In the genomic region with DNA sequence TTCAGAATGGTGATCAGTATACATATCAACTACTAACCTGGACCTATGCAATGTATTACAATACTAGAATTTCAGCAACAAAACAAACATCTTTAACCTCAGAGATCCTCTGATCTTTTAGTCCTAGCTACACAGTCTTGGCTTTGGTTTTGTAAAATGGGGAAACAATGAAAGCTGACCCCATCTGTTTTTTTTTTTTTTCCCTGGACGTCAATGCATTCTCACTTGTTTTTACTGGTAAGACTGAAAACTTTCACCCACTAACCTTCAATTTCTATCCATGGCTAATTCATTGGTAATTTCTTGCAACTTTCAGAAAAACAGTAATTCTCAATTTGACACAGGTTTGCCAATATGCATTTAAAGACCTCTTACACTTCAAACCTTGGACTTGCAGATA, we compare ENCODE assay signal across 2 cellular contexts.
TF ChIP-seq lines count a peak whose summit lies in the region.

No MANE protein-coding gene starts in this region.

TF ChIP-seq in GM23338, 12 proteins besides CTCF, POLR2A, EP300 and RAD21:
- TF ChIP-seq ZNF114 (CRISPR knock-in tag; IDR thresholded peaks at IDR 0.05) (no peak), EZH2phosphoT487 (IDR thresholded peaks at IDR 0.05; ENCODE audit: unreplicated experiment) (no peak), STAT1 (IDR thresholded peaks at IDR 0.05; ENCODE audit: unreplicated experiment) (no peak), CREB1 (CRISPR knock-in tag; IDR thresholded peaks at IDR 0.05; ENCODE audit: low read depth) (no peak), EZH2 (IDR thresholded peaks at IDR 0.05; ENCODE audit: low read depth, unreplicated experiment) (no peak), ZNF331 (CRISPR knock-in tag; IDR thresholded peaks at IDR 0.05; ENCODE audit: low read depth) (no peak), POLR2AphosphoS5 (IDR thresholded peaks at IDR 0.05; ENCODE audit: low read depth) (no peak), NANOG (IDR thresholded peaks at IDR 0.05; ENCODE audit: borderline replicate concordance) (no peak)
- TF ChIP-seq, protein P1, sequence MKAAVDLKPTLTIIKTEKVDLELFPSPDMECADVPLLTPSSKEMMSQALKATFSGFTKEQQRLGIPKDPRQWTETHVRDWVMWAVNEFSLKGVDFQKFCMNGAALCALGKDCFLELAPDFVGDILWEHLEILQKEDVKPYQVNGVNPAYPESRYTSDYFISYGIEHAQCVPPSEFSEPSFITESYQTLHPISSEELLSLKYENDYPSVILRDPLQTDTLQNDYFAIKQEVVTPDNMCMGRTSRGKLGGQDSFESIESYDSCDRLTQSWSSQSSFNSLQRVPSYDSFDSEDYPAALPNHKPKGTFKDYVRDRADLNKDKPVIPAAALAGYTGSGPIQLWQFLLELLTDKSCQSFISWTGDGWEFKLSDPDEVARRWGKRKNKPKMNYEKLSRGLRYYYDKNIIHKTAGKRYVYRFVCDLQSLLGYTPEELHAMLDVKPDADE (IDR thresholded peaks at IDR 0.05) = no peak
- TF ChIP-seq, protein P2, sequence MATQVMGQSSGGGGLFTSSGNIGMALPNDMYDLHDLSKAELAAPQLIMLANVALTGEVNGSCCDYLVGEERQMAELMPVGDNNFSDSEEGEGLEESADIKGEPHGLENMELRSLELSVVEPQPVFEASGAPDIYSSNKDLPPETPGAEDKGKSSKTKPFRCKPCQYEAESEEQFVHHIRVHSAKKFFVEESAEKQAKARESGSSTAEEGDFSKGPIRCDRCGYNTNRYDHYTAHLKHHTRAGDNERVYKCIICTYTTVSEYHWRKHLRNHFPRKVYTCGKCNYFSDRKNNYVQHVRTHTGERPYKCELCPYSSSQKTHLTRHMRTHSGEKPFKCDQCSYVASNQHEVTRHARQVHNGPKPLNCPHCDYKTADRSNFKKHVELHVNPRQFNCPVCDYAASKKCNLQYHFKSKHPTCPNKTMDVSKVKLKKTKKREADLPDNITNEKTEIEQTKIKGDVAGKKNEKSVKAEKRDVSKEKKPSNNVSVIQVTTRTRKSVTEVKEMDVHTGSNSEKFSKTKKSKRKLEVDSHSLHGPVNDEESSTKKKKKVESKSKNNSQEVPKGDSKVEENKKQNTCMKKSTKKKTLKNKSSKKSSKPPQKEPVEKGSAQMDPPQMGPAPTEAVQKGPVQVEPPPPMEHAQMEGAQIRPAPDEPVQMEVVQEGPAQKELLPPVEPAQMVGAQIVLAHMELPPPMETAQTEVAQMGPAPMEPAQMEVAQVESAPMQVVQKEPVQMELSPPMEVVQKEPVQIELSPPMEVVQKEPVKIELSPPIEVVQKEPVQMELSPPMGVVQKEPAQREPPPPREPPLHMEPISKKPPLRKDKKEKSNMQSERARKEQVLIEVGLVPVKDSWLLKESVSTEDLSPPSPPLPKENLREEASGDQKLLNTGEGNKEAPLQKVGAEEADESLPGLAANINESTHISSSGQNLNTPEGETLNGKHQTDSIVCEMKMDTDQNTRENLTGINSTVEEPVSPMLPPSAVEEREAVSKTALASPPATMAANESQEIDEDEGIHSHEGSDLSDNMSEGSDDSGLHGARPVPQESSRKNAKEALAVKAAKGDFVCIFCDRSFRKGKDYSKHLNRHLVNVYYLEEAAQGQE (IDR thresholded peaks at IDR 0.05; ENCODE audit: unreplicated experiment) = no peak

TF ChIP-seq in GM12878, 131 proteins besides CTCF, POLR2A, EP300 and RAD21:
- TF ChIP-seq ZZZ3 (IDR thresholded peaks at IDR 0.05; ENCODE audit: control insufficient read depth, insufficient read length, low read depth) (no peak), HDAC6 (IDR thresholded peaks at IDR 0.05; ENCODE audit: unreplicated experiment) (no peak), TBL1XR1 (IDR thresholded peaks at IDR 0.05; ENCODE audit: low read depth, low read length) (no peak)
